Comparison of ENCODE assay signal across 11 cellular contexts in the genomic region with DNA sequence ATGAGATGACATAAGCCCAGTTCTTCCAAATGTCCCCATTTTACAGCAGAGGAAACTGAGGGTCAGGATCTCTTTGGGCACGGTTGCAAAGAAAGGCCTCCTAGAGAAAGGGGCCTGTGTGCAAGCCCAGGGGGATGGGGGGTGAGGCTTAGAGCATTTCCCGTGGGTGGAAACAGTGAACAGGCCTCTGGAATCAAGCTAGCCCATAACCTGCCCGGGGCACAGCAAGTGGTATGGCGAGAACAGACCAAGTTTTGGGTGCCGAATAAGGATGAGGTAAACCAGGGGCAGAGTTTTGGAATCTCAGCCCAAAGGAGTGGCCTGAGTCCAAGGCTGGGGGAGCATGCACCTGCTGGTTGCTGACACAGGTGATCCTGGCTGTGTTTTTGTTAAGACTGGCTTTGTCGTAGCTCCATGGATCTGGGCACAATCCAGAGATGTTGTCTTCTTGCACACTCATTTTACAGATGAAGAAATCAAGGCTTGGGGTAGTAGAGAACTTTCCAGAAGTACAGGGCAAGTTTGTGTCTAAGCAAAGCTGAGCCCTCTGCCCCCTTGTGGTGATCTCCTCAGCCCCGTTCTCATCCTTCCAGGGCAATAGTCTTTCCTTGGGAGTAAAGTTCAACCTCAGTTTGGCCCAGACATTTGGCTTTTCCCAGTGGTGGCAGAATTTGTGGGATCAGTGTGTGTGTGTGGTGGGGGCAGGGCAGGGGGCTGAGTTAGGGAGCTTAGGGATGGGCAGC. TPM values are rescaled to one million over a fixed set of nuclear protein-coding genes. Genes with fewer than 3 reads are reported as not detected.
A peak's percentile ranks its signal among the peaks of the same experiment; 100 is the strongest.
DNase-seq lines count a peak whose midpoint lies in the region; ATAC-seq and TF ChIP-seq lines count a peak whose summit lies in the region.
"Had no signal": no experiment of that assay in that cellular context is flagged by ENCODE, and none has a peak within 500 bp of the region (broad histone marks: within the 10 kb centered on the region; RNA-seq: fewer than 3 reads in every experiment).

No MANE protein-coding gene starts in this region.

- no peak overlapping the region for H2AFZ ChIP-seq in OCI-LY7 (ENCODE audit: low read length)

- peaks cover 44% of the 10 kb centered on the region for H3K4me1 Mint-ChIP-seq in activated T-cell treated with anti-CD3 and anti-CD28 coated beads, Interleukin-2, amount 50 U/mL, for 24 hours (ENCODE audit: low read depth)
- H3K4me1 Mint-ChIP-seq in stimulated activated naive B cell treated with anti-CD40 and anti-IgM and Interleukin-4, amounts not matched to agents 10 μg/mL and 1 μg/mL and 100 μg/mL, for 72 hours, result peaks cover 21 to 41% of the 10 kb centered on the region in 2 donors

- intact Hi-C loops in OCI-LY7 (cut with micrococcal nuclease; ENCODE audit: unreplicated experiment) (no loop called here), esophagus muscularis mucosa (cut with DNase I) (no loop called here), uterus (cut with DNase I; ENCODE audit: low total_unique reads) (no loop called here)

- H3K27ac ChIP-seq in OCI-LY7 (ENCODE audit: low read depth, low read length, poor library complexity, severe bottlenecking), result no peak overlapping the region
- no peak overlapping the region for H3K27ac ChIP-seq in esophagus muscularis mucosa (replicated peaks in 1 of 4)
- H3K27ac ChIP-seq in uterus, result no peak overlapping the region

- no peaks in the 10 kb centered on the region for H3K9me2 ChIP-seq in OCI-LY7 (ENCODE audit: insufficient read depth, low read length)

- over 99% methylated on average over 6 of the region's 7 CpGs for whole genome bisulfite sequencing in esophagus muscularis mucosa

- no peak for TF ChIP-seq EP300 in esophagus muscularis mucosa (IDR thresholded peaks at IDR 0.05)

- BruUV-seq in OCI-LY7 (replicated peaks; lab: Mats Ljungman, UMichigan), result no TSS peak

- no peak overlapping the region for H3K4me2 ChIP-seq in OCI-LY7 (ENCODE audit: low read length)

- no peak for TF ChIP-seq POLR2A in esophagus muscularis mucosa (IDR thresholded peaks at IDR 0.05; ENCODE audit: low read depth)
- TF ChIP-seq POLR2A in uterus (IDR thresholded peaks at IDR 0.05), result no peak

- DNase-seq in activated T-cell treated with anti-CD3 and anti-CD28 coated beads, Interleukin-2, amount 50 U/mL, for 48 hours, result peak; percentile 29 to 30
- no peak for DNase-seq in activated T-cell treated with anti-CD3 and anti-CD28 coated beads, Interleukin-2, amount 50 U/mL, for 24 hours
- DNase-seq in OCI-LY7 (ENCODE audit: low spot score), result no peak
- peak; percentile 72 for DNase-seq in esophagus muscularis mucosa (ENCODE audit: extremely low spot score)
- no peak for DNase-seq in stimulated activated naive B cell treated with anti-CD40 and anti-IgM and Interleukin-4, amounts not matched to agents 10 μg/mL and 1 μg/mL and 100 μg/mL, for 72 hours
- DNase-seq in stimulated activated naive CD4-positive, alpha-beta T cell (lab: John Stamatoyannopoulos, UW), result no peak
- no peak for DNase-seq in uterus
- no peak for DNase-seq in hippocampal formation (lab: John Stamatoyannopoulos, UW)
- DNase-seq: CD8-positive, alpha-beta memory T cell had no signal

- H3K4me3 Mint-ChIP-seq in activated T-cell treated with anti-CD3 and anti-CD28 coated beads, Interleukin-2, amount 50 U/mL, for 24 hours, result no peak overlapping the region
- H3K4me3 Mint-ChIP-seq in stimulated activated naive B cell treated with anti-CD40 and anti-IgM and Interleukin-4, amounts not matched to agents 10 μg/mL and 1 μg/mL and 100 μg/mL, for 72 hours, result no peak overlapping the region
- H3K4me3 Mint-ChIP-seq: activated naive CD8-positive, alpha-beta T cell; CD8-positive, alpha-beta memory T cell had no signal

- H3K4me1 ChIP-seq in OCI-LY7 (ENCODE audit: insufficient read depth, low read length, poor library complexity, severe bottlenecking) (peaks cover 10% of the 10 kb centered on the region), esophagus muscularis mucosa (peaks cover 0 to 3% (median 0%) of the 10 kb centered on the region in 4 donors), uterus (no peaks in the 10 kb centered on the region)

- H3K9me3 ChIP-seq in OCI-LY7 (ENCODE audit: low read length), result 0 out of 2 replicates have a peak, but pooled peaks cover 8% of the 10 kb centered on the region
- no peaks in the 10 kb centered on the region for H3K9me3 ChIP-seq in esophagus muscularis mucosa
- no peaks in the 10 kb centered on the region for H3K9me3 ChIP-seq in uterus

- H3K4me3 ChIP-seq in OCI-LY7 (ENCODE audit: low read depth, low read length, poor library complexity, severe bottlenecking) (no peak overlapping the region), esophagus muscularis mucosa (no peak overlapping the region), uterus (no peak overlapping the region)

- no peak overlapping the region for H3K27ac Mint-ChIP-seq in activated T-cell treated with anti-CD3 and anti-CD28 coated beads, Interleukin-2, amount 50 U/mL, for 24 hours
- H3K27ac Mint-ChIP-seq in stimulated activated naive B cell treated with anti-CD40 and anti-IgM and Interleukin-4, amounts not matched to agents 10 μg/mL and 1 μg/mL and 100 μg/mL, for 72 hours, result peak overlapping the region; percentile 11
- H3K27ac Mint-ChIP-seq: activated naive CD8-positive, alpha-beta T cell; CD8-positive, alpha-beta memory T cell had no signal

- no peaks in the 10 kb centered on the region for H4K20me1 ChIP-seq in OCI-LY7 (ENCODE audit: insufficient read depth, low read length)

- POLR2A ChIA-PET in OCI-LY7 (lab: Charles Lee), result no interaction called here

- ATAC-seq in stimulated activated naive B cell treated with anti-CD40 and anti-IgM and Interleukin-4, amounts not matched to agents 10 μg/mL and 1 μg/mL and 100 μg/mL, for 72 hours (replicated peaks), result no peak

- H3K9me3 Mint-ChIP-seq in activated T-cell treated with anti-CD3 and anti-CD28 coated beads, Interleukin-2, amount 50 U/mL, for 24 hours, result no peaks in the 10 kb centered on the region
- H3K9me3 Mint-ChIP-seq in stimulated activated naive B cell treated with anti-CD40 and anti-IgM and Interleukin-4, amounts not matched to agents 10 μg/mL and 1 μg/mL and 100 μg/mL, for 72 hours, result peaks cover 5% of the 10 kb centered on the region in 2 donors
- H3K9me3 Mint-ChIP-seq: CD8-positive, alpha-beta memory T cell had no signal

- H3K79me2 ChIP-seq in OCI-LY7 (ENCODE audit: insufficient read depth, low read depth, low read length), result no peaks in the 10 kb centered on the region

- H3K36me3 ChIP-seq in OCI-LY7 (ENCODE audit: insufficient read depth, low read length) (no peaks in the 10 kb centered on the region), esophagus muscularis mucosa (no peaks in the 10 kb centered on the region), uterus (no peaks in the 10 kb centered on the region)

- peaks cover 3% of the 10 kb centered on the region for H3K27me3 Mint-ChIP-seq in activated T-cell treated with anti-CD3 and anti-CD28 coated beads, Interleukin-2, amount 50 U/mL, for 24 hours
- peaks cover 10 to 12% of the 10 kb centered on the region in 2 donors for H3K27me3 Mint-ChIP-seq in stimulated activated naive B cell treated with anti-CD40 and anti-IgM and Interleukin-4, amounts not matched to agents 10 μg/mL and 1 μg/mL and 100 μg/mL, for 72 hours
- H3K27me3 Mint-ChIP-seq: activated naive CD8-positive, alpha-beta T cell had no signal

- H3K36me3 Mint-ChIP-seq in activated T-cell treated with anti-CD3 and anti-CD28 coated beads, Interleukin-2, amount 50 U/mL, for 24 hours (ENCODE audit: low read depth), result no peaks in the 10 kb centered on the region
- H3K36me3 Mint-ChIP-seq in stimulated activated naive B cell treated with anti-CD40 and anti-IgM and Interleukin-4, amounts not matched to agents 10 μg/mL and 1 μg/mL and 100 μg/mL, for 72 hours, result peaks cover 0 to 4% of the 10 kb centered on the region in 2 donors
- H3K36me3 Mint-ChIP-seq: CD8-positive, alpha-beta memory T cell had no signal

- TF ChIP-seq CTCF in OCI-LY7 (conservative IDR thresholded peaks at IDR 0.05; ENCODE audit: low read length) (peak; percentile 56), esophagus muscularis mucosa (IDR thresholded peaks at IDR 0.05) (peak in 1 of 3 experiments; percentile 27), uterus (IDR thresholded peaks at IDR 0.05) (no peak)

- H3K27me3 ChIP-seq in esophagus muscularis mucosa (no peaks in the 10 kb centered on the region), uterus (no peaks in the 10 kb centered on the region)

- CTCF ChIA-PET in OCI-LY7 (lab: Charles Lee; ENCODE audit: unreplicated experiment), result interaction anchor here (0.6 kb wide), 1 partner anchor 47 kb away, joined by 3 read pairs; no protein-coding TSS in a partner anchor

RNA-seq across cellular contexts. Expression of a gene that starts 53.5 kb away (rescaled TPM):
- 1.0 and 3.2 TPM in 2 replicates for total RNA-seq in OCI-LY7 (2014; rRNA removed; shearing (Covaris generic))
- total RNA-seq in OCI-LY7 (2022) (7.7 and 8.8 TPM in 2 replicates), esophagus muscularis mucosa (not detected), uterus (1 to 10 TPM in 1 of 4 donors, under 1 TPM in 1, not detected in 2; 0.35 to 1.4 TPM)
- total RNA-seq: temporal lobe had no signal

Comparison
In these comparisons a context has a peak if more than half of its experiments do, and no peak if none do; other contexts are left out.
1. DNase-seq: peak in activated T-cell treated with anti-CD3 and anti-CD28 coated beads, Interleukin-2, amount 50 U/mL, for 48 hours (2 of 2) and esophagus muscularis mucosa (single experiment); none in activated T-cell treated with anti-CD3 and anti-CD28 coated beads, Interleukin-2, amount 50 U/mL, for 24 hours (single experiment), OCI-LY7 (single experiment), stimulated activated naive B cell treated with anti-CD40 and anti-IgM and Interleukin-4, amounts not matched to agents 10 μg/mL and 1 μg/mL and 100 μg/mL, for 72 hours (single experiment), stimulated activated naive CD4-positive, alpha-beta T cell (0 of 6), uterus (0 of 2) and hippocampal formation (0 of 2).